ENCODE assay signal across 20 cellular contexts in the genomic region with DNA sequence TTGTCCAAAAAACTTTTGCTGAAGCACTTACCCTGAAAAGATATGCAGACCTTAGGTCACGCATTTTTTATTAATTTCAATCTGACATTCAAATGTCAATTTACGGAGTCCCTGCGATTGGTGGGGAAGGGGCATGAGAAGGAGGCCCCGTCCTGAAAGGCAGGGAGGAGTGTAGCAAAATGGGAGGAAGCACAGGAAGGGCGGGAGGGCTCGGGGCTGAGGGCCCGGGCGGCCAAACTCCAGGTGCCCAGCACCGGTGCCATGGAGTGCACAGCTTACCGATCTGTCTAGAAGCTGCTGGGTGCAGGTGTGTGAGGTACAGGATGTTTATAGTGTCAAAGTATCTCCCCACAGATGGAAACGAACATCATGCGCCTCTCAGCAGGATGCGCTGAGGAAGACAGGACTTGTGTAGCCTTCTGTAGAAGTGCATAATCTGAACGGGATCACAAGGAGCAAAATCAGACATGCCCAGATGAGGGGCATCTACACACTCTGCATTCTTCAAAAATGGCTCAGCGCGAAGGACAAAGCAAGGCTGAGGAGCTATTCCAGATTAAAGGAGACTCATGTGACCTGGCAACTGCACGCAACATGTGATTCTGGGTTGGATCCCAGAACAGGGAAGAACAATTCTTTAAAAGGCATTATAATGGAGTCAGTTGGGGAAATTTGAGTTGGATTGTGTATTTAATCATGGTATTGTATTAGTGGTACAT.
DNase-seq lines count a peak whose midpoint lies in the region; ATAC-seq and TF ChIP-seq lines count a peak whose summit lies in the region.
"Had no signal": no experiment of that assay in that cellular context is flagged by ENCODE, and none has a peak within 500 bp of the region (broad histone marks: within the 10 kb centered on the region; RNA-seq: fewer than 3 reads in every experiment).

No MANE protein-coding gene starts in this region.

- intact Hi-C loops in activated B cell treated with CpG ODN at 0.5 μM for 24 hours (cut with micrococcal nuclease) = no loop called here
- intact Hi-C loops in posterior cingulate gyrus (cut with DNase I) = no loop called here

- POLR2A ChIA-PET in HEK293 (lab: Yijun Ruan, JAX) = no interaction called here
- POLR2A ChIA-PET in activated B cell treated with CpG ODN at 0.5 μM for 24 hours (lab: Charles Lee) = interaction anchor here (1.2 to 5.7 kb wide), 2 partner anchors 18 to 69 kb away, joined by 4 to 60 read pairs; a partner anchor contains a TSS

- no peaks in the 10 kb centered on the region for H3K27me3 Mint-ChIP-seq in activated B cell treated with CpG ODN at 0.5 μM for 24 hours
- H3K27me3 Mint-ChIP-seq: activated naive CD8-positive, alpha-beta T cell treated with anti-CD3 and anti-CD28 coated beads for 36 hours had no signal

- DNase-seq in activated B cell treated with CpG ODN at 0.5 μM for 24 hours = no peak
- DNase-seq in medulla oblongata (ENCODE audit: extremely low spot score) = peak; percentile 30
- no peak for DNase-seq in posterior cingulate gyrus
- DNase-seq in activated CD8-positive, alpha-beta memory T cell treated with anti-CD3 and anti-CD28 coated beads for 24 hours = no peak
- DNase-seq: activated CD4-positive, alpha-beta T cell treated with anti-CD3 and anti-CD28 coated beads for 48 hours; activated naive CD8-positive, alpha-beta T cell treated with anti-CD3 and anti-CD28 coated beads for 36 hours; Calu3; hypothalamus; NCI-H1436; NCI-H2171 treated with DMSO at 0.1 percent for 48 hours; NCI-H526 treated with DMSO at 0.1 percent for 48 hours; SHP77 treated with DMSO at 0.1 percent for 48 hours; T-helper 1 cell had no signal

- H3K9me3 ChIP-seq in HEK293 (ENCODE audit: control insufficient read depth, insufficient read depth, low read depth, low read length) = no peaks in the 10 kb centered on the region
- no peaks in the 10 kb centered on the region for H3K9me3 ChIP-seq in thymus (ENCODE audit: control insufficient read depth)
- H3K9me3 ChIP-seq: thoracic aorta had no signal

- WGBS in thymus = 47% methylated on average over 17 of the region's 17 CpGs

- H3K27me3 ChIP-seq in thymus (ENCODE audit: control insufficient read depth, insufficient read depth) = no peaks in the 10 kb centered on the region

- no peaks in the 10 kb centered on the region for H3K36me3 Mint-ChIP-seq in activated B cell treated with CpG ODN at 0.5 μM for 24 hours (ENCODE audit: low read depth)
- H3K36me3 Mint-ChIP-seq: stimulated activated effector memory CD8-positive, alpha-beta T cell treated with anti-CD3 and anti-CD28 coated beads, Interleukin-12 subunit alpha, Interleukin-12 subunit beta, amount 100 ng/mL, for 72 hours had no signal

- no peak overlapping the region for H3K27ac ChIP-seq in HEK293 (ENCODE audit: extremely low read depth, low read depth, low read length)
- H3K27ac ChIP-seq in thymus (ENCODE audit: low read depth) = peak overlapping the region; percentile 46
- H3K27ac ChIP-seq: coronary artery, thoracic aorta had no signal

- no peak for TF ChIP-seq CTCF in HEK293 (tag by site-specific recombination; IDR thresholded peaks at IDR 0.05)
- TF ChIP-seq CTCF in activated B cell treated with CpG ODN at 0.5 μM for 24 hours (IDR thresholded peaks at IDR 0.05) = no peak

- H3K27ac Mint-ChIP-seq in activated B cell treated with CpG ODN at 0.5 μM for 24 hours = peak overlapping the region; percentile 50
- H3K27ac Mint-ChIP-seq: activated naive CD8-positive, alpha-beta T cell treated with anti-CD3 and anti-CD28 coated beads for 36 hours; stimulated activated effector memory CD8-positive, alpha-beta T cell treated with anti-CD3 and anti-CD28 coated beads, Interleukin-12 subunit alpha, Interleukin-12 subunit beta, amount 100 ng/mL, for 72 hours had no signal

- no peak overlapping the region for H3K4me3 ChIP-seq in HEK293 (ENCODE audit: low read depth, low read length)
- H3K4me3 ChIP-seq in thymus (ENCODE audit: low read length) = no peak overlapping the region
- H3K4me3 ChIP-seq: coronary artery, lung, thoracic aorta had no signal

- H3K4me1 ChIP-seq in HEK293 (ENCODE audit: control insufficient read depth, insufficient read depth, low read length) (no peaks in the 10 kb centered on the region; the same call in 1 of the 2 replicates), thymus (ENCODE audit: control insufficient read depth, insufficient read depth, low read length) (peaks cover 43% of the 10 kb centered on the region)

- CTCF ChIA-PET in HEK293 (lab: Yijun Ruan, JAX) = interaction anchor here (0.6 to 2.0 kb wide), 2 partner anchors 18 to 298 kb away, joined by 5 to 6 read pairs; no protein-coding TSS in a partner anchor
- CTCF ChIA-PET in activated B cell treated with CpG ODN at 0.5 μM for 24 hours (lab: Charles Lee) = no interaction called here

- ATAC-seq in activated B cell treated with CpG ODN at 0.5 μM for 24 hours (ENCODE audit: low read depth) = no peak
- no peak for ATAC-seq in HG03159 (IDR thresholded peaks at IDR 0.05; ENCODE audit: unreplicated experiment)
- ATAC-seq: stimulated activated effector memory CD8-positive, alpha-beta T cell treated with anti-CD3 and anti-CD28 coated beads, Interleukin-12 subunit alpha, Interleukin-12 subunit beta, amount 100 ng/mL, for 72 hours had no signal

- H3K36me3 ChIP-seq in HEK293 (ENCODE audit: control insufficient read depth in 2 of 2, insufficient read depth in 1 of 2, low read length in 2 of 2) (no peaks in the 10 kb centered on the region), thymus (ENCODE audit: control insufficient read depth, insufficient read depth) (no peaks in the 10 kb centered on the region)
- H3K36me3 ChIP-seq: thoracic aorta had no signal

- peaks cover 93% of the 10 kb centered on the region for H3K4me1 Mint-ChIP-seq in activated B cell treated with CpG ODN at 0.5 μM for 24 hours

- H3K9me3 Mint-ChIP-seq in activated B cell treated with CpG ODN at 0.5 μM for 24 hours = no peaks in the 10 kb centered on the region
- H3K9me3 Mint-ChIP-seq: activated naive CD8-positive, alpha-beta T cell treated with anti-CD3 and anti-CD28 coated beads for 36 hours had no signal

- peak overlapping the region; percentile 41 for H3K4me3 Mint-ChIP-seq in activated B cell treated with CpG ODN at 0.5 μM for 24 hours
- H3K4me3 Mint-ChIP-seq: activated naive CD8-positive, alpha-beta T cell treated with anti-CD3 and anti-CD28 coated beads for 36 hours; stimulated activated effector memory CD8-positive, alpha-beta T cell treated with anti-CD3 and anti-CD28 coated beads, Interleukin-12 subunit alpha, Interleukin-12 subunit beta, amount 100 ng/mL, for 72 hours had no signal

TF ChIP-seq in HEK293, 187 proteins besides CTCF, POLR2A, EP300 and RAD21:
- TF ChIP-seq ZNF169 (tag by site-specific recombination; IDR thresholded peaks at IDR 0.05) = no peak
- TF ChIP-seq ZBTB17 (tag by site-specific recombination; IDR thresholded peaks at IDR 0.05) = peak; percentile 96
